Comparison of ENCODE assay signal across 1 cellular context in genomic region chr2:160703648-160704585, GRCh38.
TF ChIP-seq lines count a peak whose summit lies in the region.

No MANE protein-coding gene starts in this region.

TF ChIP-seq in H1, 55 proteins besides CTCF, POLR2A, EP300 and RAD21 (continued from another document):
- TF ChIP-seq, protein P1, sequence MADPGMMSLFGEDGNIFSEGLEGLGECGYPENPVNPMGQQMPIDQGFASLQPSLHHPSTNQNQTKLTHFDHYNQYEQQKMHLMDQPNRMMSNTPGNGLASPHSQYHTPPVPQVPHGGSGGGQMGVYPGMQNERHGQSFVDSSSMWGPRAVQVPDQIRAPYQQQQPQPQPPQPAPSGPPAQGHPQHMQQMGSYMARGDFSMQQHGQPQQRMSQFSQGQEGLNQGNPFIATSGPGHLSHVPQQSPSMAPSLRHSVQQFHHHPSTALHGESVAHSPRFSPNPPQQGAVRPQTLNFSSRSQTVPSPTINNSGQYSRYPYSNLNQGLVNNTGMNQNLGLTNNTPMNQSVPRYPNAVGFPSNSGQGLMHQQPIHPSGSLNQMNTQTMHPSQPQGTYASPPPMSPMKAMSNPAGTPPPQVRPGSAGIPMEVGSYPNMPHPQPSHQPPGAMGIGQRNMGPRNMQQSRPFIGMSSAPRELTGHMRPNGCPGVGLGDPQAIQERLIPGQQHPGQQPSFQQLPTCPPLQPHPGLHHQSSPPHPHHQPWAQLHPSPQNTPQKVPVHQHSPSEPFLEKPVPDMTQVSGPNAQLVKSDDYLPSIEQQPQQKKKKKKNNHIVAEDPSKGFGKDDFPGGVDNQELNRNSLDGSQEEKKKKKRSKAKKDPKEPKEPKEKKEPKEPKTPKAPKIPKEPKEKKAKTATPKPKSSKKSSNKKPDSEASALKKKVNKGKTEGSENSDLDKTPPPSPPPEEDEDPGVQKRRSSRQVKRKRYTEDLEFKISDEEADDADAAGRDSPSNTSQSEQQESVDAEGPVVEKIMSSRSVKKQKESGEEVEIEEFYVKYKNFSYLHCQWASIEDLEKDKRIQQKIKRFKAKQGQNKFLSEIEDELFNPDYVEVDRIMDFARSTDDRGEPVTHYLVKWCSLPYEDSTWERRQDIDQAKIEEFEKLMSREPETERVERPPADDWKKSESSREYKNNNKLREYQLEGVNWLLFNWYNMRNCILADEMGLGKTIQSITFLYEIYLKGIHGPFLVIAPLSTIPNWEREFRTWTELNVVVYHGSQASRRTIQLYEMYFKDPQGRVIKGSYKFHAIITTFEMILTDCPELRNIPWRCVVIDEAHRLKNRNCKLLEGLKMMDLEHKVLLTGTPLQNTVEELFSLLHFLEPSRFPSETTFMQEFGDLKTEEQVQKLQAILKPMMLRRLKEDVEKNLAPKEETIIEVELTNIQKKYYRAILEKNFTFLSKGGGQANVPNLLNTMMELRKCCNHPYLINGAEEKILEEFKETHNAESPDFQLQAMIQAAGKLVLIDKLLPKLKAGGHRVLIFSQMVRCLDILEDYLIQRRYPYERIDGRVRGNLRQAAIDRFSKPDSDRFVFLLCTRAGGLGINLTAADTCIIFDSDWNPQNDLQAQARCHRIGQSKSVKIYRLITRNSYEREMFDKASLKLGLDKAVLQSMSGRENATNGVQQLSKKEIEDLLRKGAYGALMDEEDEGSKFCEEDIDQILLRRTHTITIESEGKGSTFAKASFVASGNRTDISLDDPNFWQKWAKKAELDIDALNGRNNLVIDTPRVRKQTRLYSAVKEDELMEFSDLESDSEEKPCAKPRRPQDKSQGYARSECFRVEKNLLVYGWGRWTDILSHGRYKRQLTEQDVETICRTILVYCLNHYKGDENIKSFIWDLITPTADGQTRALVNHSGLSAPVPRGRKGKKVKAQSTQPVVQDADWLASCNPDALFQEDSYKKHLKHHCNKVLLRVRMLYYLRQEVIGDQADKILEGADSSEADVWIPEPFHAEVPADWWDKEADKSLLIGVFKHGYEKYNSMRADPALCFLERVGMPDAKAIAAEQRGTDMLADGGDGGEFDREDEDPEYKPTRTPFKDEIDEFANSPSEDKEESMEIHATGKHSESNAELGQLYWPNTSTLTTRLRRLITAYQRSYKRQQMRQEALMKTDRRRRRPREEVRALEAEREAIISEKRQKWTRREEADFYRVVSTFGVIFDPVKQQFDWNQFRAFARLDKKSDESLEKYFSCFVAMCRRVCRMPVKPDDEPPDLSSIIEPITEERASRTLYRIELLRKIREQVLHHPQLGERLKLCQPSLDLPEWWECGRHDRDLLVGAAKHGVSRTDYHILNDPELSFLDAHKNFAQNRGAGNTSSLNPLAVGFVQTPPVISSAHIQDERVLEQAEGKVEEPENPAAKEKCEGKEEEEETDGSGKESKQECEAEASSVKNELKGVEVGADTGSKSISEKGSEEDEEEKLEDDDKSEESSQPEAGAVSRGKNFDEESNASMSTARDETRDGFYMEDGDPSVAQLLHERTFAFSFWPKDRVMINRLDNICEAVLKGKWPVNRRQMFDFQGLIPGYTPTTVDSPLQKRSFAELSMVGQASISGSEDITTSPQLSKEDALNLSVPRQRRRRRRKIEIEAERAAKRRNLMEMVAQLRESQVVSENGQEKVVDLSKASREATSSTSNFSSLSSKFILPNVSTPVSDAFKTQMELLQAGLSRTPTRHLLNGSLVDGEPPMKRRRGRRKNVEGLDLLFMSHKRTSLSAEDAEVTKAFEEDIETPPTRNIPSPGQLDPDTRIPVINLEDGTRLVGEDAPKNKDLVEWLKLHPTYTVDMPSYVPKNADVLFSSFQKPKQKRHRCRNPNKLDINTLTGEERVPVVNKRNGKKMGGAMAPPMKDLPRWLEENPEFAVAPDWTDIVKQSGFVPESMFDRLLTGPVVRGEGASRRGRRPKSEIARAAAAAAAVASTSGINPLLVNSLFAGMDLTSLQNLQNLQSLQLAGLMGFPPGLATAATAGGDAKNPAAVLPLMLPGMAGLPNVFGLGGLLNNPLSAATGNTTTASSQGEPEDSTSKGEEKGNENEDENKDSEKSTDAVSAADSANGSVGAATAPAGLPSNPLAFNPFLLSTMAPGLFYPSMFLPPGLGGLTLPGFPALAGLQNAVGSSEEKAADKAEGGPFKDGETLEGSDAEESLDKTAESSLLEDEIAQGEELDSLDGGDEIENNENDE (IDR thresholded peaks at IDR 0.05; ENCODE audit: insufficient replicate concordance, low read length), result no peak
- TF ChIP-seq NANOG (IDR thresholded peaks at IDR 0.05; ENCODE audit: insufficient read depth, low read depth, low read length, poor library complexity, severe bottlenecking), result no peak
- TF ChIP-seq MAFK (IDR thresholded peaks at IDR 0.05; ENCODE audit: low read depth, low read length), result peak; percentile 58; the same call in 1 of the 2 replicates
- peak; percentile 30 for TF ChIP-seq ASH2L (IDR thresholded peaks at IDR 0.05; ENCODE audit: low read length)
